8 cellular contexts compared by ENCODE assay signal in genomic region chr18:77086656-77087390, GRCh38. TPM values are rescaled to one million over a fixed set of nuclear protein-coding genes. Genes with fewer than 3 reads are reported as not detected.
A peak's percentile ranks its signal among the peaks of the same experiment; 100 is the strongest.
DNase-seq lines count a peak whose midpoint lies in the region; ATAC-seq and TF ChIP-seq lines count a peak whose summit lies in the region.

No MANE protein-coding gene starts in this region.

- peaks cover 13% of the 10 kb centered on the region for H3K27me3 ChIP-seq in HUES48 (ENCODE audit: control insufficient read depth, insufficient read depth, low read length)
- H3K27me3 ChIP-seq in colonic mucosa, result no peaks in the 10 kb centered on the region

- no peak for TF ChIP-seq CTCF in colonic mucosa (IDR thresholded peaks at IDR 0.05)

- peaks cover 14% of the 10 kb centered on the region for H3K4me1 ChIP-seq in HUES48 (ENCODE audit: control insufficient read depth, insufficient read depth, low read length)
- H3K4me1 ChIP-seq in colonic mucosa, result peaks cover 10% of the 10 kb centered on the region

- H3K4me3 ChIP-seq in HUES48 (ENCODE audit: low read depth, low read length), result peak overlapping the region; percentile 54
- H3K4me3 ChIP-seq in colonic mucosa, result peak overlapping the region; percentile 29
- peak overlapping the region; percentile 37 for H3K4me3 ChIP-seq in skeletal muscle cell (ENCODE audit: low read depth, low read length)

- ATAC-seq in HG02981 (IDR thresholded peaks at IDR 0.05; ENCODE audit: unreplicated experiment) (no peak), GM19328 (IDR thresholded peaks at IDR 0.05; ENCODE audit: unreplicated experiment) (no peak)

- intact Hi-C loops in colonic mucosa (cut with DNase I), result no loop called here

- DNase-seq in colonic mucosa, result peak; percentile 86
- DNase-seq in kidney tubule cell (ENCODE audit: low spot score), result peak; percentile 28
- no peak for DNase-seq in skeletal muscle cell (ENCODE audit: low read depth)
- DNase-seq in activated CD4-positive, CD25-positive, alpha-beta regulatory T cell treated with anti-CD3 and anti-CD28 coated beads, Interleukin-2, amount 50 U/mL, for 72 hours, result no peak
- DNase-seq in SW 1271 (lab: John Stamatoyannopoulos, UW), result no peak

- no peak overlapping the region for H3K9ac ChIP-seq in HUES48 (ENCODE audit: low read depth, low read length)
- H3K9ac ChIP-seq in colonic mucosa (ENCODE audit: low read depth in 2 of 2, low read length in 2 of 2), result peak overlapping the region in 1 of 2 donors; percentile 6

- H3K36me3 ChIP-seq in HUES48 (ENCODE audit: control insufficient read depth, insufficient read depth, low read length) (no peaks in the 10 kb centered on the region), colonic mucosa (no peaks in the 10 kb centered on the region)

- no peak overlapping the region for H3K27ac ChIP-seq in HUES48 (ENCODE audit: low read depth, low read length)
- H3K27ac ChIP-seq in colonic mucosa, result peak overlapping the region; percentile 27

- no peaks in the 10 kb centered on the region for H3K9me3 ChIP-seq in HUES48 (ENCODE audit: control insufficient read depth, insufficient read depth, low read length)
- no peaks in the 10 kb centered on the region for H3K9me3 ChIP-seq in colonic mucosa

RNA-seq across cellular contexts. Expression of gene MBP, which starts 45.8 kb away (rescaled TPM):
- total RNA-seq in colonic mucosa, result 10 to 100 TPM; 43.0 to 65.8 TPM

Comparison
In these comparisons a context has a peak if more than half of its experiments do, and no peak if none do; other contexts are left out.
1. DNase-seq: peak in colonic mucosa (single experiment) and kidney tubule cell (single experiment); none in skeletal muscle cell (single experiment), activated CD4-positive, CD25-positive, alpha-beta regulatory T cell treated with anti-CD3 and anti-CD28 coated beads, Interleukin-2, amount 50 U/mL, for 72 hours (single experiment) and SW 1271 (0 of 2).
2. Peak in every context shown above with its lines, with median percentiles within 50 percentile points of each other: H3K4me3 ChIP-seq.